Comparison of ENCODE assay signal across 1 cellular context in the genomic region with DNA sequence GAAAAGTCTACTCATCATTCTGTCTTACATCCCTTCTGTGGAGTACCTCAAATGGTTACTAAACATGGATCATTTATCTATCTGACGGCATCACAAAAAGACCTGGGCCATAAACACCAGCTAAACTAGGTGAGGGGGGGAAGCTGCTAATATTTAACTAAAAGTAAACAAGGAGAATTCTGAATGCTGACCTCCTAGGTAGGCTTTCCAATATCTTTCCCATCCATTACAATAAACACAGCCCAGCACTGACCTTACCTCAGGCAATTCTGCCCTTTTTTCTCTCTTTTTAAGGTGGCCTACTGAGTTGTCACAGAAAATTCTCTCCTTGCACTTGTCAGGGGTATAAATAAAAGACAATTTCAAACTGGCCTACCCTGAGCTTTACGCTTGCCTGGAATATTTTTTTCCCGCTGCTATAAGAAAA.
TF ChIP-seq lines count a peak whose summit lies in the region.

No MANE protein-coding gene starts in this region.

TF ChIP-seq in HepG2, 621 proteins besides CTCF, POLR2A, EP300 and RAD21 (continued from another document):
- TF ChIP-seq ESRRA (CRISPR knock-in tag; IDR thresholded peaks at IDR 0.05; ENCODE audit: low read depth) (no peak), ATAD3A (CRISPR knock-in tag; IDR thresholded peaks at IDR 0.05) (no peak), HDAC1 (CRISPR knock-in tag; IDR thresholded peaks at IDR 0.05) (peak; percentile 58), NR2F1 (CRISPR knock-in tag; IDR thresholded peaks at IDR 0.05) (0 out of 4 replicates have a peak, but pooled peaks of 1 of the 2 experiments have one; percentile 40), ZNF124 (CRISPR knock-in tag; IDR thresholded peaks at IDR 0.05) (peak; percentile 69; the same call in 1 of the 2 replicates), ZNF75D (CRISPR knock-in tag; IDR thresholded peaks at IDR 0.05; ENCODE audit: borderline replicate concordance) (no peak), PAWR (CRISPR knock-in tag; IDR thresholded peaks at IDR 0.05; ENCODE audit: borderline replicate concordance) (no peak), ZNF232 (CRISPR knock-in tag; IDR thresholded peaks at IDR 0.05; ENCODE audit: borderline replicate concordance) (no peak), SPEN (CRISPR knock-in tag; IDR thresholded peaks at IDR 0.05; ENCODE audit: low read depth) (no peak), TCF12 (IDR thresholded peaks at IDR 0.05) (no peak), TCF12 (CRISPR knock-in tag; IDR thresholded peaks at IDR 0.05) (no peak), SKI (IDR thresholded peaks at IDR 0.05; ENCODE audit: partially characterized antibody) (no peak), NFE2L1 (CRISPR knock-in tag; IDR thresholded peaks at IDR 0.05; ENCODE audit: borderline replicate concordance) (no peak), CAMTA2 (CRISPR knock-in tag; IDR thresholded peaks at IDR 0.05; ENCODE audit: borderline replicate concordance) (no peak), SALL2 (CRISPR knock-in tag; IDR thresholded peaks at IDR 0.05) (no peak), SALL1 (CRISPR knock-in tag; IDR thresholded peaks at IDR 0.05) (no peak; the same call in 1 of the 2 replicates), ATRX (CRISPR knock-in tag; IDR thresholded peaks at IDR 0.05; ENCODE audit: borderline replicate concordance) (no peak)
- TF ChIP-seq, protein P1, sequence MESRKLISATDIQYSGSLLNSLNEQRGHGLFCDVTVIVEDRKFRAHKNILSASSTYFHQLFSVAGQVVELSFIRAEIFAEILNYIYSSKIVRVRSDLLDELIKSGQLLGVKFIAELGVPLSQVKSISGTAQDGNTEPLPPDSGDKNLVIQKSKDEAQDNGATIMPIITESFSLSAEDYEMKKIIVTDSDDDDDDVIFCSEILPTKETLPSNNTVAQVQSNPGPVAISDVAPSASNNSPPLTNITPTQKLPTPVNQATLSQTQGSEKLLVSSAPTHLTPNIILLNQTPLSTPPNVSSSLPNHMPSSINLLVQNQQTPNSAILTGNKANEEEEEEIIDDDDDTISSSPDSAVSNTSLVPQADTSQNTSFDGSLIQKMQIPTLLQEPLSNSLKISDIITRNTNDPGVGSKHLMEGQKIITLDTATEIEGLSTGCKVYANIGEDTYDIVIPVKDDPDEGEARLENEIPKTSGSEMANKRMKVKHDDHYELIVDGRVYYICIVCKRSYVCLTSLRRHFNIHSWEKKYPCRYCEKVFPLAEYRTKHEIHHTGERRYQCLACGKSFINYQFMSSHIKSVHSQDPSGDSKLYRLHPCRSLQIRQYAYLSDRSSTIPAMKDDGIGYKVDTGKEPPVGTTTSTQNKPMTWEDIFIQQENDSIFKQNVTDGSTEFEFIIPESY (CRISPR knock-in tag; IDR thresholded peaks at IDR 0.05), result no peak
- TF ChIP-seq, protein P2, sequence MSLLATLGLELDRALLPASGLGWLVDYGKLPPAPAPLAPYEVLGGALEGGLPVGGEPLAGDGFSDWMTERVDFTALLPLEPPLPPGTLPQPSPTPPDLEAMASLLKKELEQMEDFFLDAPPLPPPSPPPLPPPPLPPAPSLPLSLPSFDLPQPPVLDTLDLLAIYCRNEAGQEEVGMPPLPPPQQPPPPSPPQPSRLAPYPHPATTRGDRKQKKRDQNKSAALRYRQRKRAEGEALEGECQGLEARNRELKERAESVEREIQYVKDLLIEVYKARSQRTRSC (CRISPR knock-in tag; IDR thresholded peaks at IDR 0.05; ENCODE audit: low read depth), result no peak
- TF ChIP-seq, protein P3, sequence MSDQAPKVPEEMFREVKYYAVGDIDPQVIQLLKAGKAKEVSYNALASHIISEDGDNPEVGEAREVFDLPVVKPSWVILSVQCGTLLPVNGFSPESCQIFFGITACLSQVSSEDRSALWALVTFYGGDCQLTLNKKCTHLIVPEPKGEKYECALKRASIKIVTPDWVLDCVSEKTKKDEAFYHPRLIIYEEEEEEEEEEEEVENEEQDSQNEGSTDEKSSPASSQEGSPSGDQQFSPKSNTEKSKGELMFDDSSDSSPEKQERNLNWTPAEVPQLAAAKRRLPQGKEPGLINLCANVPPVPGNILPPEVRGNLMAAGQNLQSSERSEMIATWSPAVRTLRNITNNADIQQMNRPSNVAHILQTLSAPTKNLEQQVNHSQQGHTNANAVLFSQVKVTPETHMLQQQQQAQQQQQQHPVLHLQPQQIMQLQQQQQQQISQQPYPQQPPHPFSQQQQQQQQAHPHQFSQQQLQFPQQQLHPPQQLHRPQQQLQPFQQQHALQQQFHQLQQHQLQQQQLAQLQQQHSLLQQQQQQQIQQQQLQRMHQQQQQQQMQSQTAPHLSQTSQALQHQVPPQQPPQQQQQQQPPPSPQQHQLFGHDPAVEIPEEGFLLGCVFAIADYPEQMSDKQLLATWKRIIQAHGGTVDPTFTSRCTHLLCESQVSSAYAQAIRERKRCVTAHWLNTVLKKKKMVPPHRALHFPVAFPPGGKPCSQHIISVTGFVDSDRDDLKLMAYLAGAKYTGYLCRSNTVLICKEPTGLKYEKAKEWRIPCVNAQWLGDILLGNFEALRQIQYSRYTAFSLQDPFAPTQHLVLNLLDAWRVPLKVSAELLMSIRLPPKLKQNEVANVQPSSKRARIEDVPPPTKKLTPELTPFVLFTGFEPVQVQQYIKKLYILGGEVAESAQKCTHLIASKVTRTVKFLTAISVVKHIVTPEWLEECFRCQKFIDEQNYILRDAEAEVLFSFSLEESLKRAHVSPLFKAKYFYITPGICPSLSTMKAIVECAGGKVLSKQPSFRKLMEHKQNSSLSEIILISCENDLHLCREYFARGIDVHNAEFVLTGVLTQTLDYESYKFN (CRISPR knock-in tag; conservative IDR thresholded peaks at IDR 0.05), result peak; percentile 92
- TF ChIP-seq, protein P4, sequence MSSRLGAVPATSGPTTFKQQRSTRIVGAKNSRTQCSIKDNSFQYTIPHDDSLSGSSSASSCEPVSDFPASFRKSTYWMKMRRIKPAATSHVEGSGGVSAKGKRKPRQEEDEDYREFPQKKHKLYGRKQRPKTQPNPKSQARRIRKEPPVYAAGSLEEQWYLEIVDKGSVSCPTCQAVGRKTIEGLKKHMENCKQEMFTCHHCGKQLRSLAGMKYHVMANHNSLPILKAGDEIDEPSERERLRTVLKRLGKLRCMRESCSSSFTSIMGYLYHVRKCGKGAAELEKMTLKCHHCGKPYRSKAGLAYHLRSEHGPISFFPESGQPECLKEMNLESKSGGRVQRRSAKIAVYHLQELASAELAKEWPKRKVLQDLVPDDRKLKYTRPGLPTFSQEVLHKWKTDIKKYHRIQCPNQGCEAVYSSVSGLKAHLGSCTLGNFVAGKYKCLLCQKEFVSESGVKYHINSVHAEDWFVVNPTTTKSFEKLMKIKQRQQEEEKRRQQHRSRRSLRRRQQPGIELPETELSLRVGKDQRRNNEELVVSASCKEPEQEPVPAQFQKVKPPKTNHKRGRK (CRISPR knock-in tag; IDR thresholded peaks at IDR 0.05), result no peak
- TF ChIP-seq, protein P5, sequence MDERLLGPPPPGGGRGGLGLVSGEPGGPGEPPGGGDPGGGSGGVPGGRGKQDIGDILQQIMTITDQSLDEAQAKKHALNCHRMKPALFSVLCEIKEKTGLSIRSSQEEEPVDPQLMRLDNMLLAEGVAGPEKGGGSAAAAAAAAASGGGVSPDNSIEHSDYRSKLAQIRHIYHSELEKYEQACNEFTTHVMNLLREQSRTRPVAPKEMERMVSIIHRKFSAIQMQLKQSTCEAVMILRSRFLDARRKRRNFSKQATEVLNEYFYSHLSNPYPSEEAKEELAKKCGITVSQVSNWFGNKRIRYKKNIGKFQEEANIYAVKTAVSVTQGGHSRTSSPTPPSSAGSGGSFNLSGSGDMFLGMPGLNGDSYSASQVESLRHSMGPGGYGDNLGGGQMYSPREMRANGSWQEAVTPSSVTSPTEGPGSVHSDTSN (CRISPR knock-in tag; IDR thresholded peaks at IDR 0.05), result no peak
- TF ChIP-seq, protein P6, sequence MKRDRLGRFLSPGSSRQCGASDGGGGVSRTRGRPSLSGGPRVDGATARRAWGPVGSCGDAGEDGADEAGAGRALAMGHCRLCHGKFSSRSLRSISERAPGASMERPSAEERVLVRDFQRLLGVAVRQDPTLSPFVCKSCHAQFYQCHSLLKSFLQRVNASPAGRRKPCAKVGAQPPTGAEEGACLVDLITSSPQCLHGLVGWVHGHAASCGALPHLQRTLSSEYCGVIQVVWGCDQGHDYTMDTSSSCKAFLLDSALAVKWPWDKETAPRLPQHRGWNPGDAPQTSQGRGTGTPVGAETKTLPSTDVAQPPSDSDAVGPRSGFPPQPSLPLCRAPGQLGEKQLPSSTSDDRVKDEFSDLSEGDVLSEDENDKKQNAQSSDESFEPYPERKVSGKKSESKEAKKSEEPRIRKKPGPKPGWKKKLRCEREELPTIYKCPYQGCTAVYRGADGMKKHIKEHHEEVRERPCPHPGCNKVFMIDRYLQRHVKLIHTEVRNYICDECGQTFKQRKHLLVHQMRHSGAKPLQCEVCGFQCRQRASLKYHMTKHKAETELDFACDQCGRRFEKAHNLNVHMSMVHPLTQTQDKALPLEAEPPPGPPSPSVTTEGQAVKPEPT (CRISPR knock-in tag; IDR thresholded peaks at IDR 0.05; ENCODE audit: low read depth), result peak; percentile 100
- TF ChIP-seq, protein P7, sequence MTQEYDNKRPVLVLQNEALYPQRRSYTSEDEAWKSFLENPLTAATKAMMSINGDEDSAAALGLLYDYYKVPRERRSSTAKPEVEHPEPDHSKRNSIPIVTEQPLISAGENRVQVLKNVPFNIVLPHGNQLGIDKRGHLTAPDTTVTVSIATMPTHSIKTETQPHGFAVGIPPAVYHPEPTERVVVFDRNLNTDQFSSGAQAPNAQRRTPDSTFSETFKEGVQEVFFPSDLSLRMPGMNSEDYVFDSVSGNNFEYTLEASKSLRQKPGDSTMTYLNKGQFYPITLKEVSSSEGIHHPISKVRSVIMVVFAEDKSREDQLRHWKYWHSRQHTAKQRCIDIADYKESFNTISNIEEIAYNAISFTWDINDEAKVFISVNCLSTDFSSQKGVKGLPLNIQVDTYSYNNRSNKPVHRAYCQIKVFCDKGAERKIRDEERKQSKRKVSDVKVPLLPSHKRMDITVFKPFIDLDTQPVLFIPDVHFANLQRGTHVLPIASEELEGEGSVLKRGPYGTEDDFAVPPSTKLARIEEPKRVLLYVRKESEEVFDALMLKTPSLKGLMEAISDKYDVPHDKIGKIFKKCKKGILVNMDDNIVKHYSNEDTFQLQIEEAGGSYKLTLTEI (CRISPR knock-in tag; conservative IDR thresholded peaks at IDR 0.05), result no peak
- TF ChIP-seq, protein P8, sequence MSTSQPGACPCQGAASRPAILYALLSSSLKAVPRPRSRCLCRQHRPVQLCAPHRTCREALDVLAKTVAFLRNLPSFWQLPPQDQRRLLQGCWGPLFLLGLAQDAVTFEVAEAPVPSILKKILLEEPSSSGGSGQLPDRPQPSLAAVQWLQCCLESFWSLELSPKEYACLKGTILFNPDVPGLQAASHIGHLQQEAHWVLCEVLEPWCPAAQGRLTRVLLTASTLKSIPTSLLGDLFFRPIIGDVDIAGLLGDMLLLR (CRISPR knock-in tag; IDR thresholded peaks at IDR 0.05), result no peak
- TF ChIP-seq, protein P9, sequence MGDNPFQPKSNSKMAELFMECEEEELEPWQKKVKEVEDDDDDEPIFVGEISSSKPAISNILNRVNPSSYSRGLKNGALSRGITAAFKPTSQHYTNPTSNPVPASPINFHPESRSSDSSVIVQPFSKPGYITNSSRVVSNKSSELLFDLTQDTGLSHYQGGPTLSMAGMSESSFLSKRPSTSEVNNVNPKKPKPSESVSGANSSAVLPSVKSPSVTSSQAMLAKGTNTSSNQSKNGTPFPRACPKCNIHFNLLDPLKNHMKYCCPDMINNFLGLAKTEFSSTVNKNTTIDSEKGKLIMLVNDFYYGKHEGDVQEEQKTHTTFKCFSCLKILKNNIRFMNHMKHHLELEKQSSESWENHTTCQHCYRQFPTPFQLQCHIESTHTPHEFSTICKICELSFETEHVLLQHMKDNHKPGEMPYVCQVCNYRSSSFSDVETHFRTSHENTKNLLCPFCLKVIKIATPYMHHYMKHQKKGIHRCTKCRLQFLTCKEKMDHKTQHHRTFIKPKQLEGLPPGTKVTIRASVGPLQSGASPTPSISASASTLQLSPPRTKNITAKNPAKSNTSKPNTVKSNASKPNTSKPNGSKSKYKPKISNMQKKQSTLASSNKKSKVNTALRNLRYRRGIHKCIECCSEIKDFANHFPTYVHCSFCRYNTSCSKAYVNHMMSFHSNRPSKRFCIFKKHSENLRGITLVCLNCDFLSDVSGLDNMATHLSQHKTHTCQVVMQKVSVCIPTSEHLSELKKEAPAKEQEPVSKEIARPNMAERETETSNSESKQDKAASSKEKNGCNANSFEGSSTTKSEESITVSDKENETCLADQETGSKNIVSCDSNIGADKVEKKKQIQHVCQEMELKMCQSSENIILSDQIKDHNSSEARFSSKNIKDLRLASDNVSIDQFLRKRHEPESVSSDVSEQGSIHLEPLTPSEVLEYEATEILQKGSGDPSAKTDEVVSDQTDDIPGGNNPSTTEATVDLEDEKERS (CRISPR knock-in tag; IDR thresholded peaks at IDR 0.05), result no peak
TF ChIP-seq in HepG2: peak in this region for 82.
